In genomic region chr12:53051881-53052412, GRCh38 we compare ENCODE assay signal across 12 cellular contexts. TPM values are rescaled to one million over a fixed set of nuclear protein-coding genes. Genes with fewer than 3 reads are reported as not detected.
A peak's percentile ranks its signal among the peaks of the same experiment; 100 is the strongest.
DNase-seq lines count a peak whose midpoint lies in the region; ATAC-seq and TF ChIP-seq lines count a peak whose summit lies in the region.
"Had no signal": no experiment of that assay in that cellular context is flagged by ENCODE, and none has a peak within 500 bp of the region (broad histone marks: within the 10 kb centered on the region; RNA-seq: fewer than 3 reads in every experiment).

No MANE protein-coding gene starts in this region.

- CTCF ChIA-PET in BJ (lab: Yijun Ruan, JAX), result interaction anchor here (1.4 to 16.5 kb wide), 3 partner anchors 13 to 72 kb away, joined by 3 to 285 read pairs (median 11); no protein-coding TSS in a partner anchor

- ATAC-seq in GM18517 (IDR thresholded peaks at IDR 0.05; ENCODE audit: unreplicated experiment), result no peak

- TF ChIP-seq CTCF in BJ (IDR thresholded peaks at IDR 0.05; ENCODE audit: insufficient read depth, low read depth, low read length) (no peak), astrocyte of the cerebellum (IDR thresholded peaks at IDR 0.05; ENCODE audit: low read depth, low read length, missing control alignments) (no peak), right atrium auricular region (IDR thresholded peaks at IDR 0.05) (no peak)

- H3K4me1 ChIP-seq in right atrium auricular region, result peaks cover 0 to 89% of the 10 kb centered on the region in 2 donors

- no peak for DNase-seq in BJ (ENCODE audit: low read depth)
- DNase-seq in astrocyte of the cerebellum (ENCODE audit: low read depth), result no peak
- no peak for DNase-seq in right atrium auricular region (ENCODE audit: low spot score)
- DNase-seq in skeletal muscle cell (ENCODE audit: low read depth), result no peak
- DNase-seq in GM03348 (ENCODE audit: low spot score), result no peak
- no peak for DNase-seq in HuH-7 (ENCODE audit: low spot score)
- no peak for DNase-seq in activated CD4-positive, alpha-beta T cell treated with anti-CD3 and anti-CD28 coated beads, Interleukin-2, amount 50 U/mL, for 48 hours
- DNase-seq: activated B cell treated with CpG ODN at 0.5 μM for 24 hours; NK-92 treated with Interleukin-12 subunit alpha and Interleukin-12 subunit beta, amount 100 ng/mL, for 24 hours; stimulated activated CD4-positive, alpha-beta T cell treated with anti-CD3 and anti-CD28 coated beads, Interleukin-12 subunit alpha, Interleukin-12 subunit beta, amount 100 ng/mL, for 4 hours had no signal

- no peaks in the 10 kb centered on the region for H3K9me3 ChIP-seq in right atrium auricular region

- POLR2A ChIA-PET in BJ (lab: Charles Lee), result interaction anchor here (1.8 kb wide), 1 partner anchor 27 kb away, joined by 7 read pairs; the partner anchor contains the start of gene SPRYD3

- H3K27ac ChIP-seq in right atrium auricular region, result peak overlapping the region; percentile 99 to 100

- peaks cover 13% of the 10 kb centered on the region for H3K36me3 ChIP-seq in BJ (ENCODE audit: control insufficient read depth, insufficient read depth, low read length)
- H3K36me3 ChIP-seq in right atrium auricular region, result peaks cover 25% of the 10 kb centered on the region

- peak overlapping the region; percentile 78; the same call in 1 of the 2 replicates for H3K4me3 ChIP-seq in BJ (ENCODE audit: low read depth, low read length)
- peak overlapping the region; percentile 63 for H3K4me3 ChIP-seq in astrocyte of the cerebellum (ENCODE audit: low read depth, low read length)
- H3K4me3 ChIP-seq in right atrium auricular region, result peak overlapping the region; percentile 74 to 78
- H3K4me3 ChIP-seq in skeletal muscle cell (ENCODE audit: low read depth, low read length), result peak overlapping the region; percentile 71

- in situ Hi-C loops in astrocyte of the cerebellum (cut with HindIII; ENCODE audit: low sequenced_read_pairs), result no loop called here

- H3K27me3 ChIP-seq in BJ (ENCODE audit: control insufficient read depth, insufficient read depth, low read length) (no peaks in the 10 kb centered on the region), right atrium auricular region (no peaks in the 10 kb centered on the region)

RNA-seq across cellular contexts. Expression of gene TNS2, which starts 2.1 kb away (rescaled TPM):
- polyA plus RNA-seq in BJ (2011; rRNA removed), result 27.2 and 73.9 TPM in 2 replicates
- 66.9 and 86.6 TPM in 2 replicates for polyA minus RNA-seq in BJ (2011; rRNA and poly(A)+ RNA removed)
- 100 to 1,000 TPM in 1 of 2 donors, 10 to 100 TPM in 1; 76.2 to 153 TPM for total RNA-seq in right atrium auricular region

RNA-seq across cellular contexts. Expression of gene SPRYD3, which starts 27.2 kb away (rescaled TPM):
- 34.8 and 48.0 TPM in 2 replicates for polyA plus RNA-seq in BJ (2011; rRNA removed)
- 31.2 and 63.2 TPM in 2 replicates for polyA minus RNA-seq in BJ (2011; rRNA and poly(A)+ RNA removed)
- 10 to 100 TPM; 33.5 to 64.5 TPM for total RNA-seq in right atrium auricular region

RNA-seq across cellular contexts. Expression of gene IGFBP6, which starts 45.5 kb away (rescaled TPM):
- 460 and 860 TPM in 2 replicates for polyA plus RNA-seq in BJ (2011; rRNA removed)
- polyA minus RNA-seq in BJ (2011; rRNA and poly(A)+ RNA removed), result 164 and 211 TPM in 2 replicates
- total RNA-seq in right atrium auricular region, result 100 to 1,000 TPM in 1 of 2 donors, 10 to 100 TPM in 1; 99.0 to 358 TPM
- total RNA-seq: activated B cell treated with CpG ODN at 0.5 μM for 24 hours had no signal

RNA-seq across cellular contexts. Expression of gene EIF4B, which starts 45.7 kb away (rescaled TPM):
- 296 and 496 TPM in 2 replicates for polyA plus RNA-seq in BJ (2011; rRNA removed)
- 387 and 711 TPM in 2 replicates for polyA minus RNA-seq in BJ (2011; rRNA and poly(A)+ RNA removed)
- total RNA-seq in right atrium auricular region, result 100 to 1,000 TPM; 272 to 383 TPM

RNA-seq across cellular contexts. Expression of gene SOAT2, which starts 51.3 kb away (rescaled TPM):
- polyA plus RNA-seq in BJ (2011; rRNA removed), result 0.16 and 0.34 TPM in 2 replicates
- polyA minus RNA-seq in BJ (2011; rRNA and poly(A)+ RNA removed), result 0.14 and 0.26 TPM in 2 replicates
- not detected for total RNA-seq in right atrium auricular region
- total RNA-seq: activated B cell treated with CpG ODN at 0.5 μM for 24 hours, LHCN-M2 had no signal
